In genomic region chr4:151013944-151014343, GRCh38 we compare ENCODE assay signal across 8 cellular contexts. TPM values are rescaled to one million over a fixed set of nuclear protein-coding genes. Genes with fewer than 3 reads are reported as not detected.
DNase-seq lines count a peak whose midpoint lies in the region; ATAC-seq, FAIRE-seq and TF ChIP-seq lines count a peak whose summit lies in the region.

No MANE protein-coding gene starts in this region.

- no peak for TF ChIP-seq CTCF in Caco-2 (IDR thresholded peaks at IDR 0.05; ENCODE audit: insufficient read depth in 1 of 2, low read depth in 1 of 2, low read length in 1 of 2, severe bottlenecking in 1 of 2, unreplicated experiment in 1 of 2)
- TF ChIP-seq CTCF in PC-3 (conservative IDR thresholded peaks at IDR 0.05; ENCODE audit: low read depth, low read length): no peak
- TF ChIP-seq CTCF in epithelial cell of proximal tubule (conservative IDR thresholded peaks at IDR 0.05; ENCODE audit: low read depth, low read length): no peak
- no peak for TF ChIP-seq CTCF in parathyroid adenoma (IDR thresholded peaks at IDR 0.05)
- no peak for TF ChIP-seq CTCF in lower leg skin (IDR thresholded peaks at IDR 0.05)

- H3K4me1 Mint-ChIP-seq in Caco-2 (ENCODE audit: low read depth, unreplicated experiment): no peaks in the 10 kb centered on the region

- H3K9me3 ChIP-seq in Caco-2 (no peaks in the 10 kb centered on the region), PC-3 (ENCODE audit: low read length) (no peaks in the 10 kb centered on the region), parathyroid adenoma (ENCODE audit: control insufficient read depth, low read length) (no peaks in the 10 kb centered on the region)

- 0 out of 2 replicates have a peak, but pooled peaks cover 7% of the 10 kb centered on the region for H4K20me1 ChIP-seq in PC-3 (ENCODE audit: low read length)

- H3K27me3 Mint-ChIP-seq in Caco-2 (ENCODE audit: insufficient read depth, unreplicated experiment): no peaks in the 10 kb centered on the region

- H3K27ac Mint-ChIP-seq in Caco-2 (ENCODE audit: unreplicated experiment): peak overlapping the region; percentile 93

- no peak for DNase-seq in Caco-2
- DNase-seq in PC-3: no peak
- no peak for DNase-seq in epithelial cell of proximal tubule (ENCODE audit: low read depth)
- DNase-seq in urothelium cell line (ENCODE audit: low spot score): no peak
- no peak for DNase-seq in lower leg skin (ENCODE audit: low spot score in 2 of 2)

- POLR2A ChIA-PET in Caco-2 (lab: Charles Lee): interaction anchor here (1.1 kb wide), 1 partner anchor 24 kb away, joined by 5 read pairs; no protein-coding TSS in a partner anchor
- POLR2A ChIA-PET in PC-3 (lab: Charles Lee; ENCODE audit: unreplicated experiment): no interaction called here

- H3F3A ChIP-seq in PC-3 (ENCODE audit: low read length, unreplicated experiment): no peaks in the 10 kb centered on the region

- H3K36me3 Mint-ChIP-seq in Caco-2 (ENCODE audit: insufficient read depth, unreplicated experiment): peaks cover 31% of the 10 kb centered on the region

- peak overlapping the region; percentile 97 for H3K4me3 ChIP-seq in Caco-2 (ENCODE audit: low read depth, low read length)
- peak overlapping the region; percentile 88 for H3K4me3 ChIP-seq in PC-3 (ENCODE audit: low read length)
- H3K4me3 ChIP-seq in epithelial cell of proximal tubule (ENCODE audit: low read depth, low read length): peak overlapping the region; percentile 97
- peak overlapping the region; percentile 94 for H3K4me3 ChIP-seq in parathyroid adenoma (ENCODE audit: low read depth, low read length)
- H3K4me3 ChIP-seq in lower leg skin (ENCODE audit: low read depth, poor library complexity, severe bottlenecking): no peak overlapping the region

- intact Hi-C loops in Caco-2 (cut with micrococcal nuclease; ENCODE audit: unreplicated experiment) (loop anchor here (2.0 to 10.0 kb wide), 2 partner anchors 33 to 209 kb away; no protein-coding TSS in a partner anchor), PC-3 (cut with micrococcal nuclease) (loop anchor here (2.0 kb wide), 1 partner anchor 85 kb away; the partner anchor contains the start of gene RPS3A), lower leg skin (cut with DNase I; ENCODE audit: low total_unique reads) (no loop called here)

- H3K27ac ChIP-seq in PC-3 (ENCODE audit: low read length) (no peak overlapping the region), parathyroid adenoma (no peak overlapping the region)

- no peaks in the 10 kb centered on the region for H3K9me2 ChIP-seq in PC-3 (replicated peaks; ENCODE audit: low read length)

- peak overlapping the region; percentile 87; the same call in 1 of the 2 replicates for H3K9ac ChIP-seq in PC-3 (ENCODE audit: low read length)
- H3K9ac ChIP-seq in parathyroid adenoma: no peak overlapping the region

- no peak for TF ChIP-seq POLR2A in lower leg skin (IDR thresholded peaks at IDR 0.05)

- ATAC-seq in PC-3 (no peak), HG03460 (IDR thresholded peaks at IDR 0.05; ENCODE audit: unreplicated experiment) (no peak), HG02571 (IDR thresholded peaks at IDR 0.05; ENCODE audit: unreplicated experiment) (no peak)

- WGBS in lower leg skin, 2 donors: 13 to 22% methylated on average over 4 of the region's 4 CpGs

- BruUV-seq in Caco-2 (replicated peaks; lab: Mats Ljungman, UMichigan) (no TSS peak), PC-3 (replicated peaks; lab: Mats Ljungman, UMichigan) (no TSS peak)

- H3K79me2 ChIP-seq in PC-3 (ENCODE audit: low read length) (peaks cover 54% of the 10 kb centered on the region), parathyroid adenoma (no peaks in the 10 kb centered on the region)

- H2AFZ ChIP-seq in PC-3 (ENCODE audit: low read length) (peak overlapping the region; percentile 94), parathyroid adenoma (no peak overlapping the region)

- no peaks in the 10 kb centered on the region for H3K9me3 Mint-ChIP-seq in Caco-2 (ENCODE audit: unreplicated experiment)

- H3K4me2 ChIP-seq in PC-3 (ENCODE audit: low read length) (peak overlapping the region; percentile 99), parathyroid adenoma (ENCODE audit: low read length) (peak overlapping the region; percentile 97)

- H3K4me1 ChIP-seq in Caco-2 (peaks cover 4% of the 10 kb centered on the region; the same call in 1 of the 2 replicates), PC-3 (ENCODE audit: insufficient read depth, low read length) (0 out of 2 replicates have a peak, but pooled peaks cover 8% of the 10 kb centered on the region), parathyroid adenoma (no peaks in the 10 kb centered on the region)

- CTCF ChIA-PET in Caco-2 (lab: Charles Lee): interaction anchor here (0.6 kb wide), 1 partner anchor 151 kb away, joined by 4 read pairs; no protein-coding TSS in a partner anchor
- CTCF ChIA-PET in PC-3 (lab: Charles Lee): no interaction called here

- peak overlapping the region; percentile 94 for H3K4me3 Mint-ChIP-seq in Caco-2 (ENCODE audit: unreplicated experiment)

- H3K27me3 ChIP-seq in Caco-2 (replicated peaks; ENCODE audit: control insufficient read depth, insufficient read depth, low read length): no peaks in the 10 kb centered on the region
- H3K27me3 ChIP-seq in PC-3 (ENCODE audit: low read length): no peaks in the 10 kb centered on the region
- H3K27me3 ChIP-seq in parathyroid adenoma (ENCODE audit: control insufficient read depth, insufficient read depth, low read length): no peaks in the 10 kb centered on the region

- H3K36me3 ChIP-seq in Caco-2 (ENCODE audit: control insufficient read depth, insufficient read depth, low read length) (no peaks in the 10 kb centered on the region), PC-3 (ENCODE audit: low read depth, low read length) (no peaks in the 10 kb centered on the region), parathyroid adenoma (ENCODE audit: control insufficient read depth, insufficient read depth, low read length) (no peaks in the 10 kb centered on the region)

- FAIRE-seq in urothelium cell line (lab: Jason Lieb, UNC): no peak

RNA-seq across cellular contexts. Expression of gene LRBA, which starts 1.1 kb away (rescaled TPM):
- total RNA-seq in Caco-2 (2022) (53.2 and 65.8 TPM in 2 replicates), PC-3 (2014; rRNA removed) (38.2 and 40.8 TPM in 2 replicates), epithelial cell of proximal tubule (34.7 and 58.9 TPM in 2 replicates), lower leg skin (10 to 100 TPM; 71.9 to 86.8 (median 75.0) TPM)
